Comparison of ENCODE assay signal across 19 cellular contexts in genomic region chr13:86760620-86761019, GRCh38.
DNase-seq lines count a peak whose midpoint lies in the region; ATAC-seq and TF ChIP-seq lines count a peak whose summit lies in the region.
"Had no signal": no experiment of that assay in that cellular context is flagged by ENCODE, and none has a peak within 500 bp of the region (broad histone marks: within the 10 kb centered on the region; RNA-seq: fewer than 3 reads in every experiment).

No MANE protein-coding gene starts in this region.

- ATAC-seq in activated T-helper 17 cell treated with anti-CD3 and anti-CD28 coated beads, Interleukin-2, amount 50 U/mL, for 72 hours (replicated peaks): no peak
- ATAC-seq in gastroesophageal sphincter: no peak

- TF ChIP-seq CTCF in neural crest cell (conservative IDR thresholded peaks at IDR 0.05): no peak
- no peak for TF ChIP-seq CTCF in gastroesophageal sphincter (IDR thresholded peaks at IDR 0.05)

- H3K4me3 Mint-ChIP-seq in activated T-cell treated with anti-CD3 and anti-CD28 coated beads, Interleukin-2, amount 50 U/mL, for 24 hours: no peak overlapping the region
- H3K4me3 Mint-ChIP-seq in activated T-helper 17 cell treated with anti-CD3 and anti-CD28 coated beads, Interleukin-2, amount 50 U/mL, for 72 hours: peak overlapping the region; percentile 47
- no peak overlapping the region for H3K4me3 Mint-ChIP-seq in neural crest cell
- H3K4me3 Mint-ChIP-seq: CD14-positive monocyte had no signal

- peak overlapping the region; percentile 16 for H3K27ac Mint-ChIP-seq in activated T-cell treated with anti-CD3 and anti-CD28 coated beads, Interleukin-2, amount 50 U/mL, for 24 hours
- no peak overlapping the region for H3K27ac Mint-ChIP-seq in activated T-helper 17 cell treated with anti-CD3 and anti-CD28 coated beads, Interleukin-2, amount 50 U/mL, for 72 hours
- H3K27ac Mint-ChIP-seq in neural crest cell (ENCODE audit: unreplicated experiment): peak overlapping the region; percentile 84
- H3K27ac Mint-ChIP-seq: CD14-positive monocyte had no signal

- H3K9me3 ChIP-seq in gastroesophageal sphincter: peaks cover 0 to 5% (median 0%) of the 10 kb centered on the region in 3 donors

- H3K27me3 Mint-ChIP-seq in activated T-cell treated with anti-CD3 and anti-CD28 coated beads, Interleukin-2, amount 50 U/mL, for 24 hours: no peaks in the 10 kb centered on the region
- H3K27me3 Mint-ChIP-seq in activated T-helper 17 cell treated with anti-CD3 and anti-CD28 coated beads, Interleukin-2, amount 50 U/mL, for 72 hours: no peaks in the 10 kb centered on the region
- H3K27me3 Mint-ChIP-seq in neural crest cell (ENCODE audit: low read depth): no peaks in the 10 kb centered on the region

- DNase-seq in activated T-cell treated with anti-CD3 and anti-CD28 coated beads, Interleukin-2, amount 50 U/mL, for 24 hours: no peak
- DNase-seq in activated T-cell treated with anti-CD3 and anti-CD28 coated beads, Interleukin-2, amount 50 U/mL, for 1 hour: no peak
- DNase-seq in Jurkat, Clone E6-1 (ENCODE audit: low read depth, low spot score): peak; percentile 92
- DNase-seq in neural crest cell (ENCODE audit: low read depth, low spot score) (no peak), hypothalamus (lab: John Stamatoyannopoulos, UW) (no peak), KG1 (lab: John Stamatoyannopoulos, UW) (no peak)
- DNase-seq: AML-193, GOT3, NCI-H1105 treated with DMSO at 0.1 percent for 48 hours, NCI-H2029 treated with DMSO at 0.1 percent for 48 hours, NCI-H226, NCI-H510A treated with DMSO at 0.1 percent for 48 hours, NCI-H748 treated with DMSO at 0.1 percent for 48 hours, SHP77 treated with DMSO at 0.1 percent for 48 hours had no signal

- no peaks in the 10 kb centered on the region for H3K36me3 Mint-ChIP-seq in activated T-cell treated with anti-CD3 and anti-CD28 coated beads, Interleukin-2, amount 50 U/mL, for 24 hours (ENCODE audit: low read depth)
- H3K36me3 Mint-ChIP-seq in activated T-helper 17 cell treated with anti-CD3 and anti-CD28 coated beads, Interleukin-2, amount 50 U/mL, for 72 hours (ENCODE audit: low read depth): peaks cover 6% of the 10 kb centered on the region
- peaks cover 30% of the 10 kb centered on the region for H3K36me3 Mint-ChIP-seq in neural crest cell (ENCODE audit: low read depth)
- H3K36me3 Mint-ChIP-seq: CD14-positive monocyte had no signal

- H3K9me3 Mint-ChIP-seq in activated T-cell treated with anti-CD3 and anti-CD28 coated beads, Interleukin-2, amount 50 U/mL, for 24 hours: peaks cover 28% of the 10 kb centered on the region
- peaks cover 39% of the 10 kb centered on the region for H3K9me3 Mint-ChIP-seq in activated T-helper 17 cell treated with anti-CD3 and anti-CD28 coated beads, Interleukin-2, amount 50 U/mL, for 72 hours
- peaks cover 52% of the 10 kb centered on the region for H3K9me3 Mint-ChIP-seq in neural crest cell

- H3K27me3 ChIP-seq in gastroesophageal sphincter: no peaks in the 10 kb centered on the region

- H3K4me1 ChIP-seq in gastroesophageal sphincter: no peaks in the 10 kb centered on the region

- 91 to 100% methylated on average over 2 to 5 of the region's 5 CpGs for WGBS in gastroesophageal sphincter (ENCODE audit: low coverage in 1 of 2), 2 donors

- H3K36me3 ChIP-seq in gastroesophageal sphincter: no peaks in the 10 kb centered on the region

- H3K4me1 Mint-ChIP-seq in activated T-cell treated with anti-CD3 and anti-CD28 coated beads, Interleukin-2, amount 50 U/mL, for 24 hours (ENCODE audit: low read depth): no peaks in the 10 kb centered on the region
- H3K4me1 Mint-ChIP-seq in activated T-helper 17 cell treated with anti-CD3 and anti-CD28 coated beads, Interleukin-2, amount 50 U/mL, for 72 hours: peaks cover 4% of the 10 kb centered on the region
- H3K4me1 Mint-ChIP-seq in neural crest cell: no peaks in the 10 kb centered on the region
- H3K4me1 Mint-ChIP-seq: CD14-positive monocyte had no signal

- TF ChIP-seq POLR2A in gastroesophageal sphincter (IDR thresholded peaks at IDR 0.05): no peak

- no peak overlapping the region for H3K27ac ChIP-seq in gastroesophageal sphincter
- H3K27ac ChIP-seq: RWPE1, SK-N-MC had no signal

- H3K4me3 ChIP-seq in Jurkat, Clone E6-1 (ENCODE audit: low read length): peak overlapping the region; percentile 27
- H3K4me3 ChIP-seq in gastroesophageal sphincter: no peak overlapping the region
- H3K4me3 ChIP-seq: SK-N-MC had no signal

- TF ChIP-seq EP300 in gastroesophageal sphincter (IDR thresholded peaks at IDR 0.05): no peak
